In genomic region chr3:37855363-37855970, GRCh38 we compare ENCODE assay signal across 8 cellular contexts. TPM values are rescaled to one million over a fixed set of nuclear protein-coding genes. Genes with fewer than 3 reads are reported as not detected.
DNase-seq lines count a peak whose midpoint lies in the region; ATAC-seq and TF ChIP-seq lines count a peak whose summit lies in the region.

No MANE protein-coding gene starts in this region.

- no peak overlapping the region for H3K4me3 Mint-ChIP-seq in activated T-helper 2 cell treated with anti-CD3 and anti-CD28 coated beads, Interferon-gamma antibody, Interleukin-2, Interleukin-4, amounts not matched to agents 10 μg/mL and 5 μg/mL and 100 μg/mL, durations not matched to agents 14 hours and 24 hours and 36 hours (ENCODE audit: low read depth)

- WGBS in suprapubic skin = 24% methylated on average over 4 of the region's 5 CpGs

- CTCF ChIA-PET in GM10248 (lab: Yijun Ruan, JAX) = interaction anchor here (0.6 to 9.5 kb wide), 42 partner anchors 9 to 1172 kb away, joined by 3 to 331 read pairs (median 5); partner anchors contain the start of gene VILL

- no peaks in the 10 kb centered on the region for H3K27me3 Mint-ChIP-seq in activated T-helper 2 cell treated with anti-CD3 and anti-CD28 coated beads, Interferon-gamma antibody, Interleukin-2, Interleukin-4, amounts not matched to agents 10 μg/mL and 5 μg/mL and 100 μg/mL, durations not matched to agents 14 hours and 24 hours and 36 hours (ENCODE audit: low read depth)

- peaks cover 68% of the 10 kb centered on the region for H3K4me1 ChIP-seq in suprapubic skin

- no peak for TF ChIP-seq POLR2A in suprapubic skin (IDR thresholded peaks at IDR 0.05)

- peaks cover 8% of the 10 kb centered on the region for H3K4me1 Mint-ChIP-seq in activated T-helper 2 cell treated with anti-CD3 and anti-CD28 coated beads, Interferon-gamma antibody, Interleukin-2, Interleukin-4, amounts not matched to agents 10 μg/mL and 5 μg/mL and 100 μg/mL, durations not matched to agents 14 hours and 24 hours and 36 hours (ENCODE audit: low read depth)

- no peaks in the 10 kb centered on the region for H3K27me3 ChIP-seq in suprapubic skin

- POLR2A ChIA-PET in GM10248 (lab: Yijun Ruan, JAX) = no interaction called here

- H3K27ac ChIP-seq in suprapubic skin = no peak overlapping the region

- no peak for TF ChIP-seq EP300 in suprapubic skin (IDR thresholded peaks at IDR 0.05)

- DNase-seq in GM10248 (ENCODE audit: extremely low spot score) = peak; percentile 75
- peak; percentile 80 for DNase-seq in HT-29 (ENCODE audit: low spot score)
- DNase-seq in RKO (ENCODE audit: low spot score) = peak; percentile 63
- peak; percentile 65 for DNase-seq in activated T-helper 2 cell treated with anti-CD3 and anti-CD28 coated beads, Interferon-gamma antibody, Interleukin-2, Interleukin-4, amounts not matched to agents 10 μg/mL and 5 μg/mL and 100 μg/mL, durations not matched to agents 14 hours and 24 hours and 36 hours (ENCODE audit: low spot score)
- DNase-seq in fibroblast of the conjunctiva (ENCODE audit: low read depth) = peak; percentile 53
- DNase-seq in nucleus accumbens (lab: John Stamatoyannopoulos, UW) = peak in 50 of 56 donors; percentile 12 to 90 (median 65)
- DNase-seq in suprapubic skin (ENCODE audit: low spot score in 2 of 2) = peak; percentile 91 to 94

- intact Hi-C loops in activated T-helper 2 cell treated with anti-CD3 and anti-CD28 coated beads, Interferon-gamma antibody, Interleukin-2, Interleukin-4, amounts not matched to agents 10 μg/mL and 5 μg/mL and 100 μg/mL, durations not matched to agents 14 hours and 24 hours and 36 hours (cut with micrococcal nuclease) = loop anchor here (1.0 to 2.0 kb wide), 2 partner anchors 112 to 119 kb away; no protein-coding TSS in a partner anchor

- H3K4me3 ChIP-seq in suprapubic skin = no peak overlapping the region

- H3K9me3 Mint-ChIP-seq in activated T-helper 2 cell treated with anti-CD3 and anti-CD28 coated beads, Interferon-gamma antibody, Interleukin-2, Interleukin-4, amounts not matched to agents 10 μg/mL and 5 μg/mL and 100 μg/mL, durations not matched to agents 14 hours and 24 hours and 36 hours = no peaks in the 10 kb centered on the region

- H3K27ac Mint-ChIP-seq in activated T-helper 2 cell treated with anti-CD3 and anti-CD28 coated beads, Interferon-gamma antibody, Interleukin-2, Interleukin-4, amounts not matched to agents 10 μg/mL and 5 μg/mL and 100 μg/mL, durations not matched to agents 14 hours and 24 hours and 36 hours = no peak overlapping the region

- peaks cover 6% of the 10 kb centered on the region for H3K36me3 ChIP-seq in suprapubic skin

- ATAC-seq in GM21526 (IDR thresholded peaks at IDR 0.05; ENCODE audit: low FRiP score, unreplicated experiment) = no peak

- no peaks in the 10 kb centered on the region for H3K36me3 Mint-ChIP-seq in activated T-helper 2 cell treated with anti-CD3 and anti-CD28 coated beads, Interferon-gamma antibody, Interleukin-2, Interleukin-4, amounts not matched to agents 10 μg/mL and 5 μg/mL and 100 μg/mL, durations not matched to agents 14 hours and 24 hours and 36 hours (ENCODE audit: low read depth)

- TF ChIP-seq CTCF in GM10248 (IDR thresholded peaks at IDR 0.05; ENCODE audit: control extremely low read depth, extremely low read depth, low read depth, missing control alignments) = peak; percentile 85
- TF ChIP-seq CTCF in suprapubic skin (IDR thresholded peaks at IDR 0.05) = peak; percentile 79 to 82

- H3K9me3 ChIP-seq in suprapubic skin = no peaks in the 10 kb centered on the region

RNA-seq across cellular contexts. Expression of gene CTDSPL, which starts 6.2 kb away (rescaled TPM):
- 33.3 and 34.6 TPM in 2 replicates for total RNA-seq in HT-29 (2014; rRNA removed; shearing (Covaris generic))
- 8.7 and 11.8 TPM in 2 replicates for total RNA-seq in activated T-helper 2 cell treated with anti-CD3 and anti-CD28 coated beads, Interferon-gamma antibody, Interleukin-2, Interleukin-4, amounts not matched to agents 10 μg/mL and 5 μg/mL and 100 μg/mL, durations not matched to agents 14 hours and 24 hours and 36 hours
- 100 to 1,000 TPM in 3 of 4 donors, 10 to 100 TPM in 1; 78.9 to 130 (median 111) TPM for total RNA-seq in suprapubic skin
